In the genomic region with DNA sequence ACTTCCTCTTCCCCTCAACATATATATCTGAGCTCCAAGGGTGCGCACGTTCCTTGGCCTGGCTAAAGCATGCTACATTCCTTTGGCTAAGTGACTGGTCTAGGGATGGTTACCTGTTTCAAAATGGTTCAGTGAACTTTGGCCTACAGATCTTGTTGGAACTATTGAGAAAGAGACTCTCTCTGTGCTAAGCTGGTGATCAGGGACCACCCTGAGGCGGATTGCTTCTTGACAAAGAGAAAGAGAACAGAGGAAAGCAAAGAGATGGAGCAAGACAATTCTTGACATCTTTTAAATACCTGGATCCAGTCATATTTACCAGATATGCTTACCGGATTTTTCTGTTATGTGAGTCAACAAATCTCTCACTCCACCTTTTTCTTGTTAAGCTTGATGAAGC, we compare ENCODE assay signal across 1 cellular context.
TF ChIP-seq lines count a peak whose summit lies in the region.

No MANE protein-coding gene starts in this region.

TF ChIP-seq in K562, 482 proteins besides CTCF, POLR2A, EP300 and RAD21:
- no peak for TF ChIP-seq KDM4B (IDR thresholded peaks at IDR 0.05; ENCODE audit: borderline replicate concordance in 2 of 2, low read depth in 1 of 2)
- no peak for TF ChIP-seq ZNF23 (CRISPR knock-in tag; IDR thresholded peaks at IDR 0.05)
- TF ChIP-seq COPS2 (conservative IDR thresholded peaks at IDR 0.05) = no peak
- TF ChIP-seq, protein P1, sequence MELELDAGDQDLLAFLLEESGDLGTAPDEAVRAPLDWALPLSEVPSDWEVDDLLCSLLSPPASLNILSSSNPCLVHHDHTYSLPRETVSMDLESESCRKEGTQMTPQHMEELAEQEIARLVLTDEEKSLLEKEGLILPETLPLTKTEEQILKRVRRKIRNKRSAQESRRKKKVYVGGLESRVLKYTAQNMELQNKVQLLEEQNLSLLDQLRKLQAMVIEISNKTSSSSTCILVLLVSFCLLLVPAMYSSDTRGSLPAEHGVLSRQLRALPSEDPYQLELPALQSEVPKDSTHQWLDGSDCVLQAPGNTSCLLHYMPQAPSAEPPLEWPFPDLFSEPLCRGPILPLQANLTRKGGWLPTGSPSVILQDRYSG (tag; conservative IDR thresholded peaks at IDR 0.05; ENCODE audit: low read depth) = no peak
- no peak for TF ChIP-seq SUPT5H (IDR thresholded peaks at IDR 0.05)
- TF ChIP-seq PHF8 (IDR thresholded peaks at IDR 0.05; ENCODE audit: borderline replicate concordance, low read length) = no peak
- TF ChIP-seq, protein P2, sequence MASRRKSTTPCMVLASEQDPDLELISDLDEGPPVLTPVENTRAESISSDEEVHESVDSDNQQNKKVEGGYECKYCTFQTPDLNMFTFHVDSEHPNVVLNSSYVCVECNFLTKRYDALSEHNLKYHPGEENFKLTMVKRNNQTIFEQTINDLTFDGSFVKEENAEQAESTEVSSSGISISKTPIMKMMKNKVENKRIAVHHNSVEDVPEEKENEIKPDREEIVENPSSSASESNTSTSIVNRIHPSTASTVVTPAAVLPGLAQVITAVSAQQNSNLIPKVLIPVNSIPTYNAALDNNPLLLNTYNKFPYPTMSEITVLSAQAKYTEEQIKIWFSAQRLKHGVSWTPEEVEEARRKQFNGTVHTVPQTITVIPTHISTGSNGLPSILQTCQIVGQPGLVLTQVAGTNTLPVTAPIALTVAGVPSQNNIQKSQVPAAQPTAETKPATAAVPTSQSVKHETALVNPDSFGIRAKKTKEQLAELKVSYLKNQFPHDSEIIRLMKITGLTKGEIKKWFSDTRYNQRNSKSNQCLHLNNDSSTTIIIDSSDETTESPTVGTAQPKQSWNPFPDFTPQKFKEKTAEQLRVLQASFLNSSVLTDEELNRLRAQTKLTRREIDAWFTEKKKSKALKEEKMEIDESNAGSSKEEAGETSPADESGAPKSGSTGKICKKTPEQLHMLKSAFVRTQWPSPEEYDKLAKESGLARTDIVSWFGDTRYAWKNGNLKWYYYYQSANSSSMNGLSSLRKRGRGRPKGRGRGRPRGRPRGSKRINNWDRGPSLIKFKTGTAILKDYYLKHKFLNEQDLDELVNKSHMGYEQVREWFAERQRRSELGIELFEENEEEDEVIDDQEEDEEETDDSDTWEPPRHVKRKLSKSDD (conservative IDR thresholded peaks at IDR 0.05; ENCODE audit: low read length) = no peak
- no peak for TF ChIP-seq ZNF592 (IDR thresholded peaks at IDR 0.05)
- TF ChIP-seq, protein P3, sequence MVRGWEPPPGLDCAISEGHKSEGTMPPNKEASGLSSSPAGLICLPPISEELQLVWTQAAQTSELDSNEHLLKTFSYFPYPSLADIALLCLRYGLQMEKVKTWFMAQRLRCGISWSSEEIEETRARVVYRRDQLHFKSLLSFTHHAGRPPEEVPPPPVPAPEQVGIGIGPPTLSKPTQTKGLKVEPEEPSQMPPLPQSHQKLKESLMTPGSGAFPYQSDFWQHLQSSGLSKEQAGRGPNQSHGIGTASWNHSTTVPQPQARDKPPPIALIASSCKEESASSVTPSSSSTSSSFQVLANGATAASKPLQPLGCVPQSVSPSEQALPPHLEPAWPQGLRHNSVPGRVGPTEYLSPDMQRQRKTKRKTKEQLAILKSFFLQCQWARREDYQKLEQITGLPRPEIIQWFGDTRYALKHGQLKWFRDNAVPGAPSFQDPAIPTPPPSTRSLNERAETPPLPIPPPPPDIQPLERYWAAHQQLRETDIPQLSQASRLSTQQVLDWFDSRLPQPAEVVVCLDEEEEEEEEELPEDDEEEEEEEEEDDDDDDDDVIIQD (CRISPR knock-in tag; IDR thresholded peaks at IDR 0.05) = no peak
